ENCODE assay signal across 9 cellular contexts in the genomic region with DNA sequence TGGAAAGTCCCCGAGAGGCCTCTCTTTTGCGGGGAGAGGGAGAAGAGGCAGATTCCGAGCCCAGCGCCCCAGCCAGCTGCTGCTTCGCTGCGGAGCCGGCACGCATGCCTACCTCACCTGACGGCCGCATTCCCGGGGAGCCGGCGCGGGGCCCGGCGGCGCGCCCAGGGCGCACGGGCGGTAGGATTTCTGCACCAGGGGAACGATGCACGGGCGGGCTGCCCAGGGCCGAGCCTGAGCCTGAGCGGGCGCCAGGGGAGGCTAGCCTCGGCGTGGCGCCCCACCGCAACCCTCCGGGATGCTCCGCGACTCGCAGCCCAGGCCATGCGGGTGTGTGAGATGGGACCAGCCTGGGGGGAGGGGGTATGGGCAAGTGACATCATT.
DNase-seq lines count a peak whose midpoint lies in the region; ATAC-seq, FAIRE-seq and TF ChIP-seq lines count a peak whose summit lies in the region.
"Had no signal": no experiment of that assay in that cellular context is flagged by ENCODE, and none has a peak within 500 bp of the region (broad histone marks: within the 10 kb centered on the region; RNA-seq: fewer than 3 reads in every experiment).

No MANE protein-coding gene starts in this region.

- H3K79me2 ChIP-seq in fibroblast of lung (ENCODE audit: control insufficient read depth, insufficient read depth, low read length) = no peaks in the 10 kb centered on the region
- H3K79me2 ChIP-seq in MM.1S (ENCODE audit: low read length) = no peaks in the 10 kb centered on the region

- no peak for FAIRE-seq in pancreas (lab: Jason Lieb, UNC)

- H3K27me3 ChIP-seq in CD8-positive, alpha-beta memory T cell (ENCODE audit: insufficient read depth, low read length, poor library complexity, severe bottlenecking) = no peaks in the 10 kb centered on the region
- H3K27me3 ChIP-seq in fibroblast of lung (ENCODE audit: control insufficient read depth, insufficient read depth, low read length) = no peaks in the 10 kb centered on the region
- peaks cover 0 to 4% (median 2%) of the 10 kb centered on the region in 4 donors for H3K27me3 ChIP-seq in pancreas
- no peaks in the 10 kb centered on the region for H3K27me3 ChIP-seq in MM.1S (replicated peaks; ENCODE audit: insufficient read depth, low read length)

- H3K9me2 ChIP-seq in MM.1S (replicated peaks; ENCODE audit: insufficient read depth, low read length) = no peaks in the 10 kb centered on the region

- H3K27me3 Mint-ChIP-seq in CD8-positive, alpha-beta memory T cell = peaks cover 4 to 5% of the 10 kb centered on the region in 2 donors
- peaks cover 5% of the 10 kb centered on the region for H3K27me3 Mint-ChIP-seq in T-helper 17 cell

- H3K27ac Mint-ChIP-seq in CD8-positive, alpha-beta memory T cell = peak overlapping the region in 2 of 8 donors; percentile 70 to 72
- peak overlapping the region; percentile 68 for H3K27ac Mint-ChIP-seq in T-helper 17 cell

- H3K9me3 ChIP-seq in CD8-positive, alpha-beta memory T cell (ENCODE audit: low read length) = no peaks in the 10 kb centered on the region
- H3K9me3 ChIP-seq in T-helper 17 cell (ENCODE audit: control insufficient read depth, low read length, poor library complexity, severe bottlenecking) = no peaks in the 10 kb centered on the region
- H3K9me3 ChIP-seq in fibroblast of lung (ENCODE audit: control insufficient read depth, insufficient read depth, low read depth, low read length) = no peaks in the 10 kb centered on the region
- H3K9me3 ChIP-seq in pancreas = no peaks in the 10 kb centered on the region
- H3K9me3 ChIP-seq in MM.1S (replicated peaks; ENCODE audit: insufficient read depth, low read length) = no peaks in the 10 kb centered on the region

- H4K20me1 ChIP-seq in fibroblast of lung (ENCODE audit: control insufficient read depth, extremely low read depth, insufficient read depth, low read length) (no peaks in the 10 kb centered on the region), MM.1S (ENCODE audit: insufficient read depth, low read length) (no peaks in the 10 kb centered on the region)

- H3K4me1 ChIP-seq in CD8-positive, alpha-beta memory T cell (ENCODE audit: insufficient read depth, low read length) = peaks cover 17% of the 10 kb centered on the region
- H3K4me1 ChIP-seq in fibroblast of lung (ENCODE audit: control insufficient read depth, extremely low read depth, insufficient read depth, low read length) = no peaks in the 10 kb centered on the region
- no peaks in the 10 kb centered on the region for H3K4me1 ChIP-seq in pancreas
- no peaks in the 10 kb centered on the region for H3K4me1 ChIP-seq in MM.1S (ENCODE audit: low read length)

- H3K4me3 Mint-ChIP-seq in CD8-positive, alpha-beta memory T cell = peak overlapping the region; percentile 75 to 90 (median 88)
- H3K4me3 Mint-ChIP-seq in T-helper 17 cell = peak overlapping the region; percentile 87

- DNase-seq in CD8-positive, alpha-beta memory T cell = no peak
- DNase-seq in T-helper 17 cell (no peak), fibroblast of lung (ENCODE audit: low read depth in 2 of 2) (no peak), pancreas (peak in 2 of 6 donors; percentile 51 to 61), MM.1S (no peak), hippocampal formation (lab: John Stamatoyannopoulos, UW) (no peak), putamen (ENCODE audit: low spot score) (no peak)
- DNase-seq: NCI-H2171 treated with DMSO at 0.1 percent for 48 hours had no signal

- H3K27ac ChIP-seq in CD8-positive, alpha-beta memory T cell (ENCODE audit: low read depth, low read length) = no peak overlapping the region
- H3K27ac ChIP-seq in fibroblast of lung (ENCODE audit: insufficient read depth, low read length) = no peak overlapping the region
- no peak overlapping the region for H3K27ac ChIP-seq in pancreas
- no peak overlapping the region for H3K27ac ChIP-seq in MM.1S (ENCODE audit: low read length)

- CTCF ChIA-PET in CD8-positive, alpha-beta memory T cell (lab: Charles Lee) = no interaction called here

- no peaks in the 10 kb centered on the region for H3K36me3 Mint-ChIP-seq in CD8-positive, alpha-beta memory T cell
- no peaks in the 10 kb centered on the region for H3K36me3 Mint-ChIP-seq in T-helper 17 cell (ENCODE audit: low read depth)

- POLR2A ChIA-PET in CD8-positive, alpha-beta memory T cell (lab: Charles Lee) = no interaction called here

- peaks cover 20 to 29% (median 25%) of the 10 kb centered on the region in 3 donors for H3K4me1 Mint-ChIP-seq in CD8-positive, alpha-beta memory T cell
- peaks cover 12% of the 10 kb centered on the region for H3K4me1 Mint-ChIP-seq in T-helper 17 cell

- H3K9ac ChIP-seq in fibroblast of lung (ENCODE audit: insufficient read depth, low read length) (no peak overlapping the region), MM.1S (ENCODE audit: low read length) (no peak overlapping the region)

- ATAC-seq in T-helper 17 cell (peak; percentile 35), pancreas (peak in 3 of 4 donors; percentile 18 to 56 (median 37)), GM21737 (IDR thresholded peaks at IDR 0.05; ENCODE audit: unreplicated experiment) (no peak)

- no peak overlapping the region for H2AFZ ChIP-seq in fibroblast of lung (ENCODE audit: low read length)
- no peak overlapping the region for H2AFZ ChIP-seq in MM.1S (ENCODE audit: low read length)

- H3F3A ChIP-seq in MM.1S (ENCODE audit: insufficient read depth, low read length) = no peaks in the 10 kb centered on the region

- intact Hi-C loops in pancreas (cut with DNase I) = no loop called here

- H3K4me2 ChIP-seq in fibroblast of lung (ENCODE audit: extremely low read depth, insufficient read depth, low read length) (peak overlapping the region; percentile 64), MM.1S (ENCODE audit: low read depth, low read length) (no peak overlapping the region)

- WGBS in pancreas, 2 donors = 26 to 54% methylated on average over 35 to 36 of the region's 36 CpGs

- H3K9me3 Mint-ChIP-seq in CD8-positive, alpha-beta memory T cell = peaks cover 0 to 4% (median 0%) of the 10 kb centered on the region in 5 donors

- no peaks in the 10 kb centered on the region for H3K36me3 ChIP-seq in CD8-positive, alpha-beta memory T cell (ENCODE audit: insufficient read depth, low read length)
- H3K36me3 ChIP-seq in fibroblast of lung (ENCODE audit: control insufficient read depth, insufficient read depth, low read length) (no peaks in the 10 kb centered on the region), pancreas (no peaks in the 10 kb centered on the region), MM.1S (replicated peaks; ENCODE audit: insufficient read depth, low read length) (no peaks in the 10 kb centered on the region)

- no peak for TF ChIP-seq CTCF in fibroblast of lung (conservative IDR thresholded peaks at IDR 0.05 in 1 of 2, IDR thresholded peaks at IDR 0.05 in 1 of 2; ENCODE audit: low read depth in 1 of 2, low read length in 2 of 2)
- TF ChIP-seq CTCF in pancreas (IDR thresholded peaks at IDR 0.05) = no peak
- no peak for TF ChIP-seq CTCF in MM.1S (IDR thresholded peaks at IDR 0.05; ENCODE audit: low read length)

- peak overlapping the region; percentile 39 for H3K4me3 ChIP-seq in CD8-positive, alpha-beta memory T cell (ENCODE audit: low read length)
- H3K4me3 ChIP-seq in fibroblast of lung (replicated peaks in 1 of 4; ENCODE audit: control extremely low read depth in 1 of 4, insufficient read depth in 1 of 4, low read depth in 3 of 4, low read length in 4 of 4) (peak overlapping the region in 2 of 4 experiments; percentile 17 to 37), pancreas (peak overlapping the region in 2 of 4 donors; percentile 17 to 34), MM.1S (ENCODE audit: low read length) (no peak overlapping the region)
